Comparison of ENCODE assay signal across 8 cellular contexts in genomic region chr6:76861403-76861802, GRCh38.
DNase-seq lines count a peak whose midpoint lies in the region; ATAC-seq and FAIRE-seq lines count a peak whose summit lies in the region.

No MANE protein-coding gene starts in this region.

- POLR2A ChIA-PET in naive thymus-derived CD8-positive, alpha-beta T cell (lab: Charles Lee): no interaction called here

- DNase-seq in activated naive CD8-positive, alpha-beta T cell treated with anti-CD3 and anti-CD28 coated beads, Interleukin-2, amount 50 U/mL, for 24 hours: no peak
- DNase-seq in activated naive CD8-positive, alpha-beta T cell treated with anti-CD3 and anti-CD28 coated beads for 36 hours: no peak
- DNase-seq in SW480 (ENCODE audit: low spot score) (peak; percentile 6), myocyte (ENCODE audit: low read depth) (peak; percentile 17), anterior cingulate cortex (lab: John Stamatoyannopoulos, UW) (no peak), HTR-8/SVneo (ENCODE audit: insufficient read length, low spot score) (no peak)
- DNase-seq in naive thymus-derived CD8-positive, alpha-beta T cell: no peak

- no peak overlapping the region for H3K4me3 Mint-ChIP-seq in activated naive CD8-positive, alpha-beta T cell treated with anti-CD3 and anti-CD28 coated beads, Interleukin-2, amount 50 U/mL, for 24 hours
- H3K4me3 Mint-ChIP-seq in activated naive CD8-positive, alpha-beta T cell treated with anti-CD3 and anti-CD28 coated beads for 36 hours: no peak overlapping the region
- H3K4me3 Mint-ChIP-seq in naive thymus-derived CD8-positive, alpha-beta T cell: no peak overlapping the region

- ATAC-seq in activated naive CD8-positive, alpha-beta T cell treated with anti-CD3 and anti-CD28 coated beads, Interleukin-2, amount 50 U/mL, for 24 hours: peak; percentile 49
- peak; percentile 74 for ATAC-seq in HG02981 (IDR thresholded peaks at IDR 0.05; ENCODE audit: unreplicated experiment)
- ATAC-seq in naive thymus-derived CD8-positive, alpha-beta T cell: no peak

- no peaks in the 10 kb centered on the region for H3K4me1 Mint-ChIP-seq in activated naive CD8-positive, alpha-beta T cell treated with anti-CD3 and anti-CD28 coated beads, Interleukin-2, amount 50 U/mL, for 24 hours
- H3K4me1 Mint-ChIP-seq in activated naive CD8-positive, alpha-beta T cell treated with anti-CD3 and anti-CD28 coated beads for 36 hours: no peaks in the 10 kb centered on the region
- H3K4me1 Mint-ChIP-seq in naive thymus-derived CD8-positive, alpha-beta T cell: no peaks in the 10 kb centered on the region

- H3K9me3 Mint-ChIP-seq in activated naive CD8-positive, alpha-beta T cell treated with anti-CD3 and anti-CD28 coated beads, Interleukin-2, amount 50 U/mL, for 24 hours: no peaks in the 10 kb centered on the region
- no peaks in the 10 kb centered on the region for H3K9me3 Mint-ChIP-seq in activated naive CD8-positive, alpha-beta T cell treated with anti-CD3 and anti-CD28 coated beads for 36 hours
- H3K9me3 Mint-ChIP-seq in naive thymus-derived CD8-positive, alpha-beta T cell: peaks cover 0 to 21% (median 3%) of the 10 kb centered on the region in 9 donors

- FAIRE-seq in HTR-8/SVneo (lab: Jason Lieb, UNC): no peak

- no peaks in the 10 kb centered on the region for H3K27me3 Mint-ChIP-seq in activated naive CD8-positive, alpha-beta T cell treated with anti-CD3 and anti-CD28 coated beads, Interleukin-2, amount 50 U/mL, for 24 hours
- H3K27me3 Mint-ChIP-seq in activated naive CD8-positive, alpha-beta T cell treated with anti-CD3 and anti-CD28 coated beads for 36 hours: no peaks in the 10 kb centered on the region
- H3K27me3 Mint-ChIP-seq in naive thymus-derived CD8-positive, alpha-beta T cell: no peaks in the 10 kb centered on the region

- H3K27ac Mint-ChIP-seq in activated naive CD8-positive, alpha-beta T cell treated with anti-CD3 and anti-CD28 coated beads, Interleukin-2, amount 50 U/mL, for 24 hours: no peak overlapping the region
- H3K27ac Mint-ChIP-seq in activated naive CD8-positive, alpha-beta T cell treated with anti-CD3 and anti-CD28 coated beads for 36 hours: no peak overlapping the region
- H3K27ac Mint-ChIP-seq in naive thymus-derived CD8-positive, alpha-beta T cell: no peak overlapping the region

- H3K36me3 Mint-ChIP-seq in activated naive CD8-positive, alpha-beta T cell treated with anti-CD3 and anti-CD28 coated beads, Interleukin-2, amount 50 U/mL, for 24 hours (ENCODE audit: low read depth): no peaks in the 10 kb centered on the region
- H3K36me3 Mint-ChIP-seq in activated naive CD8-positive, alpha-beta T cell treated with anti-CD3 and anti-CD28 coated beads for 36 hours: no peaks in the 10 kb centered on the region
- H3K36me3 Mint-ChIP-seq in naive thymus-derived CD8-positive, alpha-beta T cell: no peaks in the 10 kb centered on the region

Comparison
In these comparisons a context has a peak if more than half of its experiments do, and no peak if none do; other contexts are left out.
1. ATAC-seq: peak in activated naive CD8-positive, alpha-beta T cell treated with anti-CD3 and anti-CD28 coated beads, Interleukin-2, amount 50 U/mL, for 24 hours (single experiment) and HG02981 (single experiment); none in naive thymus-derived CD8-positive, alpha-beta T cell (0 of 2).
2. DNase-seq: peak in SW480 (single experiment) and myocyte (single experiment); none in activated naive CD8-positive, alpha-beta T cell treated with anti-CD3 and anti-CD28 coated beads, Interleukin-2, amount 50 U/mL, for 24 hours (single experiment), activated naive CD8-positive, alpha-beta T cell treated with anti-CD3 and anti-CD28 coated beads for 36 hours (single experiment), naive thymus-derived CD8-positive, alpha-beta T cell (0 of 10), anterior cingulate cortex (0 of 58) and HTR-8/SVneo (single experiment).